Comparison of ENCODE assay signal across 20 cellular contexts in genomic region chr19:29320611-29321010, GRCh38.
"Had no signal": no experiment of that assay in that cellular context is flagged by ENCODE, and none has a peak within 500 bp of the region (broad histone marks: within the 10 kb centered on the region; RNA-seq: fewer than 3 reads in every experiment).

No MANE protein-coding gene starts in this region.

- H3K27ac ChIP-seq: adrenal gland, brain microvascular endothelial cell, esophagus muscularis mucosa, foreskin keratinocyte, pancreas, prostate gland, testis, transverse colon had no signal

- DNase-seq: activated CD4-positive, alpha-beta T cell treated with anti-CD3 and anti-CD28 coated beads for 36 hours; activated CD4-positive, CD25-positive, alpha-beta regulatory T cell; activated effector memory CD4-positive, alpha-beta T cell treated with anti-CD3 and anti-CD28 coated beads, Interleukin-2, amount 50 U/mL, for 16 hours; activated naive CD4-positive, alpha-beta T cell treated with anti-CD3 and anti-CD28 coated beads for 36 hours; activated naive CD8-positive, alpha-beta T cell treated with anti-CD3 and anti-CD28 coated beads for 36 hours; activated T-cell treated with anti-CD3 and anti-CD28 coated beads, Interleukin-2, amount 50 U/mL, for 1 hour; brain microvascular endothelial cell; cortex of kidney; foreskin keratinocyte; left ventricle myocardium superior; pancreas; stimulated activated CD4-positive, alpha-beta T cell treated with anti-CD3 and anti-CD28 coated beads, Interleukin-15, amount 100 ng/mL, for 24 hours; stimulated activated CD4-positive, alpha-beta T cell treated with anti-CD3 and anti-CD28 coated beads, Interleukin-2, amount 100 ng/mL, for 24 hours; stimulated activated naive B cell treated with anti-CD40 and anti-IgM and Interleukin-4, amounts not matched to agents 10 μg/mL and 1 μg/mL and 100 μg/mL, for 72 hours; T-helper 1 cell; testis; transverse colon had no signal

- ATAC-seq: activated CD4-positive, alpha-beta T cell treated with anti-CD3 and anti-CD28 coated beads for 36 hours; foreskin keratinocyte; left ventricle myocardium superior; pancreas; stimulated activated naive B cell treated with anti-CD40 and anti-IgM and Interleukin-4, amounts not matched to agents 10 μg/mL and 1 μg/mL and 100 μg/mL, for 72 hours had no signal
